22 cellular contexts compared by ENCODE assay signal in the genomic region with DNA sequence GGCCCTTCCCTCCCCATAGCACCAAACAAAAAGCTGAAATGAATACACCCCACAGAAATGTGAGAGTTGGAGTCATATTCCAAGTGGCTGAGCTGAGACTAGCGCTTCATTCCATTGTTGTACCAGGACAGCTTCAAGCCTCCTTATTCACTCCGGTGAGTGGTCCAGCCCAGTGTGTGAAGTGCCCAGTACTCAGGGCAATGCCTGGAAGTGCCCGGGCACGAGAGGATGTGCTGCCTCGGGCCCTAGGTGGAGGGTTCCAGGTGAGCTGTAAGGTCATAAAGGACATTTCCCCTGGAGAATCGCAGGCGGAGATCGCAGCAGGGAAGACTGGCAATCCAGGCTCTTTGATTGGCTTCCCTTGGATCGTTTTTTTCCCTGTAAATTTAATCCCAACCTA. TPM values are rescaled to one million over a fixed set of nuclear protein-coding genes. Genes with fewer than 3 reads are reported as not detected.
DNase-seq lines count a peak whose midpoint lies in the region; ATAC-seq, FAIRE-seq and TF ChIP-seq lines count a peak whose summit lies in the region.
"Had no signal": no experiment of that assay in that cellular context is flagged by ENCODE, and none has a peak within 500 bp of the region (broad histone marks: within the 10 kb centered on the region; RNA-seq: fewer than 3 reads in every experiment).

No MANE protein-coding gene starts in this region.

- no peak for TF ChIP-seq CTCF in lower lobe of right lung (IDR thresholded peaks at IDR 0.05)
- no peak for TF ChIP-seq CTCF in thyroid gland (IDR thresholded peaks at IDR 0.05)
- TF ChIP-seq CTCF in mucosa of descending colon (IDR thresholded peaks at IDR 0.05), result no peak

- DNase-seq in GM12892 (ENCODE audit: insufficient read length), result no peak
- peak; percentile 59 for DNase-seq in lower lobe of right lung
- DNase-seq in thyroid gland, result peak; percentile 15 to 52
- DNase-seq in mucosa of descending colon, result no peak
- no peak for DNase-seq in NCI-H526 treated with DMSO at 0.1 percent for 48 hours (lab: John Stamatoyannopoulos, UW)
- DNase-seq: BE2C, DMS79, GOT3, KG1, NCI-H1105, NCI-H146, NCI-H2081 treated with DMSO at 0.1 percent for 48 hours, NCI-H345, NCI-H524, Peyer's patch had no signal

- peak overlapping the region; percentile 40 for H3K4me3 Mint-ChIP-seq in activated T-helper 17 cell treated with anti-CD3 and anti-CD28 coated beads, Interleukin-2, amount 50 U/mL, for 72 hours

- no peak overlapping the region for H3K27ac ChIP-seq in lower lobe of right lung
- H3K27ac ChIP-seq in thyroid gland, result no peak overlapping the region
- H3K27ac ChIP-seq: A549, Peyer's patch had no signal

- no peaks in the 10 kb centered on the region for H3K27me3 Mint-ChIP-seq in activated T-helper 17 cell treated with anti-CD3 and anti-CD28 coated beads, Interleukin-2, amount 50 U/mL, for 72 hours

- ATAC-seq in activated T-helper 17 cell treated with anti-CD3 and anti-CD28 coated beads, Interleukin-2, amount 50 U/mL, for 72 hours (replicated peaks), result peak; percentile 46
- ATAC-seq in lower lobe of right lung, result peak; percentile 72 to 78
- no peak for ATAC-seq in GM18511 (IDR thresholded peaks at IDR 0.05; ENCODE audit: unreplicated experiment)
- no peak for ATAC-seq in mucosa of descending colon
- ATAC-seq: A549, Right ventricle myocardium inferior had no signal

- intact Hi-C loops in lower lobe of right lung (cut with DNase I), result no loop called here
- intact Hi-C loops in thyroid gland (cut with DNase I), result no loop called here
- intact Hi-C loops in mucosa of descending colon (cut with DNase I, micrococcal nuclease), result no loop called here

- H3K27ac Mint-ChIP-seq in activated T-helper 17 cell treated with anti-CD3 and anti-CD28 coated beads, Interleukin-2, amount 50 U/mL, for 72 hours, result peak overlapping the region; percentile 47

- 36 to 54% methylated on average over 9 of the region's 9 CpGs for WGBS in thyroid gland, 2 donors

- H3K9me3 Mint-ChIP-seq in activated T-helper 17 cell treated with anti-CD3 and anti-CD28 coated beads, Interleukin-2, amount 50 U/mL, for 72 hours, result no peaks in the 10 kb centered on the region

- FAIRE-seq in GM12892 (lab: Jason Lieb, UNC), result no peak
- FAIRE-seq: A549, HTR-8/SVneo had no signal

- H3K36me3 ChIP-seq in lower lobe of right lung (peaks cover 4% of the 10 kb centered on the region), thyroid gland (no peaks in the 10 kb centered on the region), mucosa of descending colon (ENCODE audit: low read depth) (peaks cover under 1% of the 10 kb centered on the region)
- H3K36me3 ChIP-seq: BE2C, Peyer's patch had no signal

- H3K36me3 Mint-ChIP-seq in activated T-helper 17 cell treated with anti-CD3 and anti-CD28 coated beads, Interleukin-2, amount 50 U/mL, for 72 hours (ENCODE audit: low read depth), result peaks cover 31% of the 10 kb centered on the region

- TF ChIP-seq POLR2A in GM12892 (IDR thresholded peaks at IDR 0.05; ENCODE audit: low read depth, low read length) (0 out of 2 replicates have a peak, but pooled peaks have one; percentile 12), thyroid gland (IDR thresholded peaks at IDR 0.05) (no peak)

- H3K9me3 ChIP-seq in lower lobe of right lung (no peaks in the 10 kb centered on the region), thyroid gland (no peaks in the 10 kb centered on the region), mucosa of descending colon (no peaks in the 10 kb centered on the region)
- H3K9me3 ChIP-seq: A549, BE2C, Peyer's patch had no signal

- H3K4me3 ChIP-seq in lower lobe of right lung (no peak overlapping the region), thyroid gland (replicated peaks in 1 of 3) (no peak overlapping the region), mucosa of descending colon (no peak overlapping the region)
- H3K4me3 ChIP-seq: A549, Peyer's patch had no signal

- peaks cover 5% of the 10 kb centered on the region for H3K4me1 ChIP-seq in lower lobe of right lung
- H3K4me1 ChIP-seq in thyroid gland, result peaks cover 4% of the 10 kb centered on the region in 2 donors
- H3K4me1 ChIP-seq in mucosa of descending colon (ENCODE audit: low read depth), result peaks cover 4% of the 10 kb centered on the region
- H3K4me1 ChIP-seq: A549, BE2C had no signal

- H3K27me3 ChIP-seq in lower lobe of right lung (ENCODE audit: low read depth) (no peaks in the 10 kb centered on the region), thyroid gland (no peaks in the 10 kb centered on the region)
- H3K27me3 ChIP-seq: BE2C, Peyer's patch had no signal

- peaks cover 42% of the 10 kb centered on the region for H3K4me1 Mint-ChIP-seq in activated T-helper 17 cell treated with anti-CD3 and anti-CD28 coated beads, Interleukin-2, amount 50 U/mL, for 72 hours

RNA-seq across cellular contexts. Expression of a gene that starts 5.4 kb away (rescaled TPM):
- 62.8 TPM for polyA plus RNA-seq in GM12892 (2012; ENCODE audit: missing spikeins)
- total RNA-seq in activated T-helper 17 cell treated with anti-CD3 and anti-CD28 coated beads, Interleukin-2, amount 50 U/mL, for 72 hours, result 100 to 1,000 TPM; 112 to 130 TPM
- total RNA-seq in lower lobe of right lung (45.8 TPM), thyroid gland (100 to 1,000 TPM in 1 of 4 donors, 10 to 100 TPM in 3; 79.2 to 180 (median 92.4) TPM), mucosa of descending colon (10 to 100 TPM; 24.7 to 44.4 (median 35.5) TPM)

RNA-seq across cellular contexts. Expression of a gene that starts 43.0 kb away (rescaled TPM):
- polyA plus RNA-seq in GM12892 (2012; ENCODE audit: missing spikeins), result 7.8 TPM
- total RNA-seq in activated T-helper 17 cell treated with anti-CD3 and anti-CD28 coated beads, Interleukin-2, amount 50 U/mL, for 72 hours, result 10 to 100 TPM in 1 of 2 donors, 1 to 10 TPM in 1; 7.6 to 28.4 TPM
- total RNA-seq in lower lobe of right lung (13.2 TPM), thyroid gland (1 to 10 TPM in 1 of 4 donors, under 1 TPM in 3; 0.40 to 1.6 (median 0.68) TPM), mucosa of descending colon (1 to 10 TPM in 2 of 3 donors, under 1 TPM in 1; 0.87 to 2.4 (median 2.0) TPM)
- total RNA-seq: OCI-LY7, SK-MEL-5 had no signal
- polyA plus RNA-seq: A549 had no signal

RNA-seq across cellular contexts. Expression of a gene that starts 55.3 kb away (rescaled TPM):
- polyA plus RNA-seq in GM12892 (2012; ENCODE audit: missing spikeins), result 14.8 TPM
- total RNA-seq in activated T-helper 17 cell treated with anti-CD3 and anti-CD28 coated beads, Interleukin-2, amount 50 U/mL, for 72 hours, result 10 to 100 TPM; 53.9 to 96.9 TPM
- 15.4 TPM for total RNA-seq in lower lobe of right lung
- 1 to 10 TPM in 3 of 4 donors, under 1 TPM in 1; 0.78 to 1.7 (median 1.3) TPM for total RNA-seq in thyroid gland
- 1 to 10 TPM; 1.4 to 2.9 (median 1.7) TPM for total RNA-seq in mucosa of descending colon
- total RNA-seq: SK-MEL-5 had no signal
- polyA plus RNA-seq: A549 had no signal

Comparison
In these comparisons a context has a peak if more than half of its experiments do, and no peak if none do; other contexts are left out.
1. DNase-seq: peak in lower lobe of right lung (single experiment) and thyroid gland (2 of 2); none in GM12892 (single experiment), mucosa of descending colon (0 of 3) and NCI-H526 treated with DMSO at 0.1 percent for 48 hours (single experiment).
2. ATAC-seq: peak in activated T-helper 17 cell treated with anti-CD3 and anti-CD28 coated beads, Interleukin-2, amount 50 U/mL, for 72 hours (single experiment) and lower lobe of right lung (2 of 2); none in GM18511 (single experiment) and mucosa of descending colon (single experiment).